1 cellular context compared by ENCODE assay signal in genomic region chr1:24874611-24875225, GRCh38.
TF ChIP-seq lines count a peak whose summit lies in the region.

No MANE protein-coding gene starts in this region.

TF ChIP-seq in K562, 482 proteins besides CTCF, POLR2A, EP300 and RAD21 (continued from another document):
- TF ChIP-seq ZNF699 (CRISPR knock-in tag; IDR thresholded peaks at IDR 0.05; ENCODE audit: insufficient replicate concordance), result no peak
- TF ChIP-seq ZC3H8 (IDR thresholded peaks at IDR 0.05), result no peak
- TF ChIP-seq RAD51 (IDR thresholded peaks at IDR 0.05; ENCODE audit: borderline replicate concordance, low read depth), result no peak
- TF ChIP-seq BRF1 (IDR thresholded peaks at IDR 0.05; ENCODE audit: borderline replicate concordance, extremely low read depth, insufficient read length), result no peak
- TF ChIP-seq ZC3H4 (CRISPR knock-in tag; IDR thresholded peaks at IDR 0.05; ENCODE audit: borderline replicate concordance), result no peak
- TF ChIP-seq SP2 (IDR thresholded peaks at IDR 0.05; ENCODE audit: extremely low read depth, low read depth, low read length, poor library complexity, severe bottlenecking), result no peak
- no peak for TF ChIP-seq RCOR1 (IDR thresholded peaks at IDR 0.05; ENCODE audit: borderline replicate concordance in 1 of 2, low read depth in 2 of 2, low read length in 2 of 2)
- TF ChIP-seq EP400 (IDR thresholded peaks at IDR 0.05), result no peak
- TF ChIP-seq CXXC5 (CRISPR knock-in tag; IDR thresholded peaks at IDR 0.05), result no peak
- TF ChIP-seq STAG1 (CRISPR knock-in tag; IDR thresholded peaks at IDR 0.05; ENCODE audit: borderline replicate concordance), result no peak
- TF ChIP-seq MTA2 (IDR thresholded peaks at IDR 0.05; ENCODE audit: low read depth), result no peak
- no peak for TF ChIP-seq HNRNPLL (IDR thresholded peaks at IDR 0.05; ENCODE audit: low read depth, low read length, poor library complexity, severe bottlenecking)
- TF ChIP-seq ZNF408 (CRISPR knock-in tag; IDR thresholded peaks at IDR 0.05; ENCODE audit: low read depth), result no peak
